ENCODE assay signal across 13 cellular contexts in genomic region chr11:73996161-73996747, GRCh38. TPM values are rescaled to one million over a fixed set of nuclear protein-coding genes. Genes with fewer than 3 reads are reported as not detected.
DNase-seq lines count a peak whose midpoint lies in the region; ATAC-seq and TF ChIP-seq lines count a peak whose summit lies in the region.
"Had no signal": no experiment of that assay in that cellular context is flagged by ENCODE, and none has a peak within 500 bp of the region (broad histone marks: within the 10 kb centered on the region; RNA-seq: fewer than 3 reads in every experiment).

No MANE protein-coding gene starts in this region.

- DNase-seq in NCI-H1092 treated with DMSO at 0.1 percent for 48 hours (lab: John Stamatoyannopoulos, UW) (peak; percentile 15), NCI-H1092 (lab: John Stamatoyannopoulos, UW) (no peak), HEK293T (ENCODE audit: extremely low spot score) (no peak), EL (no peak)
- no peak for DNase-seq in activated T-helper 1 cell treated with anti-CD3 and anti-CD28 coated beads, Interleukin-12 subunit alpha, Interleukin-12 subunit beta, Interleukin-2, Interleukin-4 antibody, amounts not matched to agents 30 ng/mL and 10 ng/mL and 1 ng/mL, durations not matched to agents 14 hours and 24 hours and 36 hours (ENCODE audit: low spot score)
- peak; percentile 16 for DNase-seq in natural killer cell treated with Interleukin-12 subunit alpha and Interleukin-12 subunit beta and Interleukin-15 and Interleukin-18, amount 100 ng/mL, for 72 hours (ENCODE audit: low spot score)
- DNase-seq in stimulated activated CD4-positive, alpha-beta T cell treated with anti-CD3 and anti-CD28 coated beads, Interleukin-1b, Interleukin-23, amount 100 ng/mL, for 48 hours = no peak
- DNase-seq: head of caudate nucleus; NCI-H748 treated with DMSO at 0.1 percent for 48 hours; stimulated activated CD4-positive, alpha-beta T cell treated with anti-CD3 and anti-CD28 coated beads, Interleukin-2, amount 100 ng/mL, for 24 hours had no signal

- peaks cover 6% of the 10 kb centered on the region for H3K36me3 Mint-ChIP-seq in activated T-helper 1 cell treated with anti-CD3 and anti-CD28 coated beads, Interleukin-12 subunit alpha, Interleukin-12 subunit beta, Interleukin-2, Interleukin-4 antibody, amounts not matched to agents 30 ng/mL and 10 ng/mL and 1 ng/mL, durations not matched to agents 14 hours and 24 hours and 36 hours (ENCODE audit: low read depth)
- H3K36me3 Mint-ChIP-seq in natural killer cell treated with Interleukin-12 subunit alpha and Interleukin-12 subunit beta and Interleukin-15 and Interleukin-18, amount 100 ng/mL, for 72 hours = no peaks in the 10 kb centered on the region

- intact Hi-C loops in activated T-helper 1 cell treated with anti-CD3 and anti-CD28 coated beads, Interleukin-12 subunit alpha, Interleukin-12 subunit beta, Interleukin-2, Interleukin-4 antibody, amounts not matched to agents 30 ng/mL and 10 ng/mL and 1 ng/mL, durations not matched to agents 14 hours and 24 hours and 36 hours (cut with micrococcal nuclease) = loop anchor here (10.0 kb wide), 1 partner anchor 961 kb away; no protein-coding TSS in a partner anchor

- peak overlapping the region; percentile 45 for H3K4me3 Mint-ChIP-seq in activated T-helper 1 cell treated with anti-CD3 and anti-CD28 coated beads, Interleukin-12 subunit alpha, Interleukin-12 subunit beta, Interleukin-2, Interleukin-4 antibody, amounts not matched to agents 30 ng/mL and 10 ng/mL and 1 ng/mL, durations not matched to agents 14 hours and 24 hours and 36 hours
- peak overlapping the region; percentile 88 for H3K4me3 Mint-ChIP-seq in natural killer cell treated with Interleukin-12 subunit alpha and Interleukin-12 subunit beta and Interleukin-15 and Interleukin-18, amount 100 ng/mL, for 72 hours

- no peaks in the 10 kb centered on the region for H3K9me3 Mint-ChIP-seq in activated T-helper 1 cell treated with anti-CD3 and anti-CD28 coated beads, Interleukin-12 subunit alpha, Interleukin-12 subunit beta, Interleukin-2, Interleukin-4 antibody, amounts not matched to agents 30 ng/mL and 10 ng/mL and 1 ng/mL, durations not matched to agents 14 hours and 24 hours and 36 hours
- no peaks in the 10 kb centered on the region for H3K9me3 Mint-ChIP-seq in natural killer cell treated with Interleukin-12 subunit alpha and Interleukin-12 subunit beta and Interleukin-15 and Interleukin-18, amount 100 ng/mL, for 72 hours

- no peaks in the 10 kb centered on the region for H3K27me3 Mint-ChIP-seq in activated T-helper 1 cell treated with anti-CD3 and anti-CD28 coated beads, Interleukin-12 subunit alpha, Interleukin-12 subunit beta, Interleukin-2, Interleukin-4 antibody, amounts not matched to agents 30 ng/mL and 10 ng/mL and 1 ng/mL, durations not matched to agents 14 hours and 24 hours and 36 hours (ENCODE audit: insufficient read depth)
- H3K27me3 Mint-ChIP-seq in natural killer cell treated with Interleukin-12 subunit alpha and Interleukin-12 subunit beta and Interleukin-15 and Interleukin-18, amount 100 ng/mL, for 72 hours = no peaks in the 10 kb centered on the region

- CTCF ChIA-PET in HEK293T (lab: Yijun Ruan, JAX) = no interaction called here

- H3K27ac Mint-ChIP-seq in activated T-helper 1 cell treated with anti-CD3 and anti-CD28 coated beads, Interleukin-12 subunit alpha, Interleukin-12 subunit beta, Interleukin-2, Interleukin-4 antibody, amounts not matched to agents 30 ng/mL and 10 ng/mL and 1 ng/mL, durations not matched to agents 14 hours and 24 hours and 36 hours = peak overlapping the region; percentile 94
- H3K27ac Mint-ChIP-seq in natural killer cell treated with Interleukin-12 subunit alpha and Interleukin-12 subunit beta and Interleukin-15 and Interleukin-18, amount 100 ng/mL, for 72 hours = peak overlapping the region; percentile 96 to 98

- POLR2A ChIA-PET in HEK293T (lab: Yijun Ruan, JAX) = interaction anchor here (3.1 kb wide), 1 partner anchor 13 kb away, joined by 16 read pairs; the partner anchor contains the start of gene UCP2

- peaks cover 69% of the 10 kb centered on the region for H3K4me1 Mint-ChIP-seq in activated T-helper 1 cell treated with anti-CD3 and anti-CD28 coated beads, Interleukin-12 subunit alpha, Interleukin-12 subunit beta, Interleukin-2, Interleukin-4 antibody, amounts not matched to agents 30 ng/mL and 10 ng/mL and 1 ng/mL, durations not matched to agents 14 hours and 24 hours and 36 hours (ENCODE audit: low read depth)
- peaks cover 47 to 65% of the 10 kb centered on the region in 2 donors for H3K4me1 Mint-ChIP-seq in natural killer cell treated with Interleukin-12 subunit alpha and Interleukin-12 subunit beta and Interleukin-15 and Interleukin-18, amount 100 ng/mL, for 72 hours (ENCODE audit: low read depth in 2 of 2)

- no peak for ATAC-seq in natural killer cell treated with Interleukin-12 subunit alpha and Interleukin-12 subunit beta and Interleukin-15 and Interleukin-18, amount 100 ng/mL, for 72 hours
- no peak for ATAC-seq in HG03469 (IDR thresholded peaks at IDR 0.05; ENCODE audit: unreplicated experiment)

TF ChIP-seq in HEK293T, 16 proteins besides CTCF, POLR2A, EP300 and RAD21:
- no peak for TF ChIP-seq HDGF (IDR thresholded peaks at IDR 0.05; ENCODE audit: borderline replicate concordance)
- TF ChIP-seq ZNF384 (IDR thresholded peaks at IDR 0.05) = 0 out of 2 replicates have a peak, but pooled peaks have one; percentile 18

RNA-seq across cellular contexts. Expression of gene UCP3, which starts 12.6 kb away (rescaled TPM):
- total RNA-seq in activated T-helper 1 cell treated with anti-CD3 and anti-CD28 coated beads, Interleukin-12 subunit alpha, Interleukin-12 subunit beta, Interleukin-2, Interleukin-4 antibody, amounts not matched to agents 30 ng/mL and 10 ng/mL and 1 ng/mL, durations not matched to agents 14 hours and 24 hours and 36 hours = 4.1 and 4.8 TPM in 2 replicates
- 1 to 10 TPM; 5.2 to 7.2 TPM for total RNA-seq in natural killer cell treated with Interleukin-12 subunit alpha and Interleukin-12 subunit beta and Interleukin-15 and Interleukin-18, amount 100 ng/mL, for 72 hours

RNA-seq across cellular contexts. Expression of gene UCP2, which starts 13.6 kb away (rescaled TPM):
- 821 and 858 TPM in 2 replicates for total RNA-seq in activated T-helper 1 cell treated with anti-CD3 and anti-CD28 coated beads, Interleukin-12 subunit alpha, Interleukin-12 subunit beta, Interleukin-2, Interleukin-4 antibody, amounts not matched to agents 30 ng/mL and 10 ng/mL and 1 ng/mL, durations not matched to agents 14 hours and 24 hours and 36 hours
- 100 to 1,000 TPM; 333 to 668 TPM for total RNA-seq in natural killer cell treated with Interleukin-12 subunit alpha and Interleukin-12 subunit beta and Interleukin-15 and Interleukin-18, amount 100 ng/mL, for 72 hours

RNA-seq across cellular contexts. Expression of gene DNAJB13, which starts 45.4 kb away (rescaled TPM):
- 0.29 and 0.64 TPM in 2 replicates for total RNA-seq in activated T-helper 1 cell treated with anti-CD3 and anti-CD28 coated beads, Interleukin-12 subunit alpha, Interleukin-12 subunit beta, Interleukin-2, Interleukin-4 antibody, amounts not matched to agents 30 ng/mL and 10 ng/mL and 1 ng/mL, durations not matched to agents 14 hours and 24 hours and 36 hours
- under 1 TPM in 1 of 2 donors, not detected in 1; 0.47 TPM for total RNA-seq in natural killer cell treated with Interleukin-12 subunit alpha and Interleukin-12 subunit beta and Interleukin-15 and Interleukin-18, amount 100 ng/mL, for 72 hours
- total RNA-seq: Daoy, subcutaneous adipose tissue had no signal

Comparison
In these comparisons a context has a peak if more than half of its experiments do, and no peak if none do; other contexts are left out.
1. DNase-seq: peak in NCI-H1092 treated with DMSO at 0.1 percent for 48 hours (single experiment) and natural killer cell treated with Interleukin-12 subunit alpha and Interleukin-12 subunit beta and Interleukin-15 and Interleukin-18, amount 100 ng/mL, for 72 hours (single experiment); none in NCI-H1092 (single experiment), HEK293T (single experiment), activated T-helper 1 cell treated with anti-CD3 and anti-CD28 coated beads, Interleukin-12 subunit alpha, Interleukin-12 subunit beta, Interleukin-2, Interleukin-4 antibody, amounts not matched to agents 30 ng/mL and 10 ng/mL and 1 ng/mL, durations not matched to agents 14 hours and 24 hours and 36 hours (single experiment), stimulated activated CD4-positive, alpha-beta T cell treated with anti-CD3 and anti-CD28 coated beads, Interleukin-1b, Interleukin-23, amount 100 ng/mL, for 48 hours (single experiment) and EL (single experiment).